In genomic region chr4:184382189-184382846, GRCh38 we compare ENCODE assay signal across 8 cellular contexts.
DNase-seq lines count a peak whose midpoint lies in the region; ATAC-seq and TF ChIP-seq lines count a peak whose summit lies in the region.

No MANE protein-coding gene starts in this region.

- in situ Hi-C loops in transverse colon (cut with MboI; ENCODE audit: low pct_ligation_motif_present in 1 of 4, low pct_unique_long_range_greater_than_20kb in 1 of 4, low sequenced_read_pairs in 3 of 4), result no loop called here

- TF ChIP-seq EP300 in transverse colon (IDR thresholded peaks at IDR 0.05; ENCODE audit: low read depth), result no peak

- peaks cover 58% of the 10 kb centered on the region for H3K4me1 Mint-ChIP-seq in activated T-cell treated with anti-CD3 and anti-CD28 coated beads, Interleukin-2, amount 50 U/mL, for 72 hours (ENCODE audit: low read depth)
- peaks cover 50% of the 10 kb centered on the region for H3K4me1 Mint-ChIP-seq in endothelial cell (ENCODE audit: unreplicated experiment)

- peaks cover 6% of the 10 kb centered on the region for H3K27me3 Mint-ChIP-seq in activated T-cell treated with anti-CD3 and anti-CD28 coated beads, Interleukin-2, amount 50 U/mL, for 72 hours (ENCODE audit: low read depth)
- H3K27me3 Mint-ChIP-seq in endothelial cell (ENCODE audit: unreplicated experiment), result peaks cover 4% of the 10 kb centered on the region

- no peaks in the 10 kb centered on the region for H3K36me3 ChIP-seq in transverse colon

- peak overlapping the region; percentile 83 to 92 (median 90) for H3K27ac ChIP-seq in transverse colon

- no peak overlapping the region for H3K4me3 ChIP-seq in transverse colon

- no peak for ATAC-seq in activated T-cell treated with anti-CD3 and anti-CD28 coated beads, Interleukin-2, amount 50 U/mL, for 72 hours (replicated peaks in 1 of 2)
- no peak for ATAC-seq in HG02840 (IDR thresholded peaks at IDR 0.05; ENCODE audit: low FRiP score, unreplicated experiment)

- H3K4me1 ChIP-seq in transverse colon, result peaks cover 39 to 68% (median 53%) of the 10 kb centered on the region in 4 donors

- H3K9me3 ChIP-seq in transverse colon, result no peaks in the 10 kb centered on the region

- TF ChIP-seq POLR2A in transverse colon (IDR thresholded peaks at IDR 0.05), result no peak

- DNase-seq in activated T-cell treated with anti-CD3 and anti-CD28 coated beads, Interleukin-2, amount 50 U/mL, for 72 hours, result no peak
- DNase-seq in activated T-cell treated with anti-CD3 and anti-CD28 coated beads, Interleukin-2, amount 50 U/mL, for 48 hours, result no peak
- DNase-seq in NCI-H2107 (lab: John Stamatoyannopoulos, UW) (peak; percentile 13), endothelial cell (ENCODE audit: low spot score) (no peak), transverse colon (peak; percentile 37), cardiac septum (ENCODE audit: low spot score) (no peak)
- DNase-seq in stimulated activated CD4-positive, alpha-beta T cell treated with anti-CD3 and anti-CD28 coated beads, Interleukin-15, amount 100 ng/mL, for 24 hours, result no peak

- TF ChIP-seq CTCF in endothelial cell (IDR thresholded peaks at IDR 0.05; ENCODE audit: unreplicated experiment) (no peak), transverse colon (IDR thresholded peaks at IDR 0.05) (no peak)

- H3K36me3 Mint-ChIP-seq in activated T-cell treated with anti-CD3 and anti-CD28 coated beads, Interleukin-2, amount 50 U/mL, for 72 hours (ENCODE audit: insufficient read depth in 2 of 2), result peaks cover 7 to 10% of the 10 kb centered on the region in 2 donors
- peaks cover 18% of the 10 kb centered on the region for H3K36me3 Mint-ChIP-seq in endothelial cell (ENCODE audit: low read depth, unreplicated experiment)

- H3K9me3 Mint-ChIP-seq in activated T-cell treated with anti-CD3 and anti-CD28 coated beads, Interleukin-2, amount 50 U/mL, for 72 hours, result peaks cover 2 to 4% of the 10 kb centered on the region in 2 donors
- no peaks in the 10 kb centered on the region for H3K9me3 Mint-ChIP-seq in endothelial cell (ENCODE audit: unreplicated experiment)

- intact Hi-C loops in transverse colon (cut with DNase I; ENCODE audit: low total_unique reads), result no loop called here
- intact Hi-C loops in cardiac septum (cut with DNase I), result loop anchor here (10.0 kb wide), 1 partner anchor 98 kb away; no protein-coding TSS in a partner anchor

- H3K27ac Mint-ChIP-seq in activated T-cell treated with anti-CD3 and anti-CD28 coated beads, Interleukin-2, amount 50 U/mL, for 72 hours, result peak overlapping the region; percentile 53
- peak overlapping the region; percentile 48 for H3K27ac Mint-ChIP-seq in endothelial cell (ENCODE audit: unreplicated experiment)

- 27 to 31% methylated on average over 9 to 12 of the region's 12 CpGs for WGBS in transverse colon (ENCODE audit: low coverage in 1 of 2), 2 donors

- H3K4me3 Mint-ChIP-seq in activated T-cell treated with anti-CD3 and anti-CD28 coated beads, Interleukin-2, amount 50 U/mL, for 72 hours, result peak overlapping the region; percentile 66 to 67
- H3K4me3 Mint-ChIP-seq in endothelial cell (ENCODE audit: unreplicated experiment), result no peak overlapping the region

- H3K27me3 ChIP-seq in transverse colon, result no peaks in the 10 kb centered on the region

Comparison
In these comparisons a context has a peak if more than half of its experiments do, and no peak if none do; other contexts are left out.
1. DNase-seq: peak in NCI-H2107 (single experiment) and transverse colon (single experiment); none in activated T-cell treated with anti-CD3 and anti-CD28 coated beads, Interleukin-2, amount 50 U/mL, for 72 hours (0 of 2), activated T-cell treated with anti-CD3 and anti-CD28 coated beads, Interleukin-2, amount 50 U/mL, for 48 hours (0 of 2), endothelial cell (single experiment), stimulated activated CD4-positive, alpha-beta T cell treated with anti-CD3 and anti-CD28 coated beads, Interleukin-15, amount 100 ng/mL, for 24 hours (single experiment) and cardiac septum (single experiment).